5 cellular contexts compared by ENCODE assay signal in the genomic region with DNA sequence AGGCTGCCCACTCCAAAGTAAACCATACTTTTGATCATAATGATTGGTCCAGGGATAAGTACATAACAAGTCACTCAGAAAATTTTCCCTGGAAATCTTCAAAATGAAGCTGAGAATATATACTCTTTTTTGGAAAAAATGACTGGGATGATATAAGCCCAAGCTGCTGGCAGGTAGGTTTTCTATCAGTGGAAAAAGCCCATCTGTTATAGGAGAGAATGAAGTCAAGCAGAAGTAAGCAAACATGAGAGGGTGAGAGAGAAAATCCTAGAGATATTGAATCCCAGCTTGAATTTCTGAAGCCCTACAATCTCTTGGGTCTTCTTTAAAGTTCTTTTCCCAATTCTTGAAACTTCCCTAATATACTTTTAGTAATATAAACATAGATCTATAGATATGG.
"Had no signal": no experiment of that assay in that cellular context is flagged by ENCODE, and none has a peak within 500 bp of the region (broad histone marks: within the 10 kb centered on the region; RNA-seq: fewer than 3 reads in every experiment).

No MANE protein-coding gene starts in this region.

- H3K27ac Mint-ChIP-seq: GM23338, H9 had no signal

- H3K4me1 Mint-ChIP-seq: GM23338 had no signal

- ATAC-seq: GM23338, K562 had no signal

- DNase-seq: H9, HCEC 1CT, IMR-90 had no signal

- H3K9me3 Mint-ChIP-seq: GM23338, H9 had no signal

- H3K4me3 Mint-ChIP-seq: GM23338, H9 had no signal
